11 cellular contexts compared by ENCODE assay signal in genomic region chr22:19554834-19555404, GRCh38. TPM values are rescaled to one million over a fixed set of nuclear protein-coding genes. Genes with fewer than 3 reads are reported as not detected.
A peak's percentile ranks its signal among the peaks of the same experiment; 100 is the strongest.
DNase-seq lines count a peak whose midpoint lies in the region; ATAC-seq and TF ChIP-seq lines count a peak whose summit lies in the region.
"Had no signal": no experiment of that assay in that cellular context is flagged by ENCODE, and none has a peak within 500 bp of the region (broad histone marks: within the 10 kb centered on the region; RNA-seq: fewer than 3 reads in every experiment).

No MANE protein-coding gene starts in this region.

- H3K4me1 Mint-ChIP-seq in chondrocyte (ENCODE audit: low read depth), result peaks cover 8% of the 10 kb centered on the region
- H3K4me1 Mint-ChIP-seq: activated naive CD8-positive, alpha-beta T cell treated with anti-CD3 and anti-CD28 coated beads, Interleukin-2, amount 50 U/mL, for 24 hours had no signal

- no peaks in the 10 kb centered on the region for H3K27me3 Mint-ChIP-seq in chondrocyte (ENCODE audit: low read depth)

- H2BK15ac ChIP-seq in mesendoderm (replicated peaks; ENCODE audit: low read depth), result no peak overlapping the region

- H3K23ac ChIP-seq in mesendoderm (ENCODE audit: low read length), result no peak overlapping the region

- no CpG with 5 or more reads among the region's 12 CpGs for WGBS in mesendoderm (ENCODE audit: extremely low coverage, insufficient coverage, low lambda C conversion rate)

- peak; percentile 1 for DNase-seq in DMS 273 treated with DMSO at 0.1 percent for 48 hours (lab: John Stamatoyannopoulos, UW)
- DNase-seq in chondrocyte (ENCODE audit: low spot score), result no peak
- peak; percentile 93 for DNase-seq in mesendoderm
- no peak for DNase-seq in DMS153 treated with DMSO at 0.1 percent for 48 hours (lab: John Stamatoyannopoulos, UW; ENCODE audit: unreplicated experiment)
- DNase-seq in DMS79 (lab: John Stamatoyannopoulos, UW), result no peak
- no peak for DNase-seq in NCI-H1436 (lab: John Stamatoyannopoulos, UW)
- DNase-seq: activated naive CD8-positive, alpha-beta T cell treated with anti-CD3 and anti-CD28 coated beads, Interleukin-2, amount 50 U/mL, for 24 hours; retina had no signal

- H3K27ac ChIP-seq in mesendoderm (ENCODE audit: low read depth, low read length), result no peak overlapping the region

- peaks cover 3% of the 10 kb centered on the region for H3K9me3 Mint-ChIP-seq in chondrocyte (ENCODE audit: low read depth)
- H3K9me3 Mint-ChIP-seq: activated naive CD8-positive, alpha-beta T cell treated with anti-CD3 and anti-CD28 coated beads, Interleukin-2, amount 50 U/mL, for 24 hours had no signal

- 0 out of 2 replicates have a peak, but pooled peaks cover 2% of the 10 kb centered on the region for H3F3A ChIP-seq in Loucy (ENCODE audit: low read depth)

- no peak overlapping the region for H3K4me3 ChIP-seq in Loucy (ENCODE audit: low read length, poor library complexity, severe bottlenecking)
- H3K4me3 ChIP-seq in mesendoderm (ENCODE audit: low read length), result no peak overlapping the region

- no peak overlapping the region for H2AFZ ChIP-seq in Loucy (ENCODE audit: low read length)

- no peak overlapping the region for H4K5ac ChIP-seq in mesendoderm (ENCODE audit: low read length)

- H3K4me1 ChIP-seq in Loucy (ENCODE audit: insufficient read depth, low read length, poor library complexity, severe bottlenecking), result peaks cover 13% of the 10 kb centered on the region
- H3K4me1 ChIP-seq in mesendoderm (ENCODE audit: control insufficient read depth, low read depth, low read length), result no peaks in the 10 kb centered on the region

- no peaks in the 10 kb centered on the region for H3K36me3 ChIP-seq in Loucy (ENCODE audit: insufficient read depth, low read length)
- no peaks in the 10 kb centered on the region for H3K36me3 ChIP-seq in mesendoderm (ENCODE audit: control insufficient read depth, insufficient read depth, low read length)

- no peak for ATAC-seq in GM18511 (IDR thresholded peaks at IDR 0.05; ENCODE audit: unreplicated experiment)
- ATAC-seq: activated naive CD8-positive, alpha-beta T cell treated with anti-CD3 and anti-CD28 coated beads, Interleukin-2, amount 50 U/mL, for 24 hours had no signal

- H3K4me2 ChIP-seq in Loucy (ENCODE audit: low read depth, low read length, poor library complexity, severe bottlenecking) (no peak overlapping the region), mesendoderm (ENCODE audit: low read length) (no peak overlapping the region)

- H2AK5ac ChIP-seq in mesendoderm (ENCODE audit: low read length), result no peak overlapping the region

- no peak overlapping the region for H3K18ac ChIP-seq in mesendoderm (ENCODE audit: low read length)

- H3K9me3 ChIP-seq in Loucy (ENCODE audit: insufficient read depth, low read depth, low read length), result peaks cover 8% of the 10 kb centered on the region; the same call in 1 of the 2 replicates

- H3K56ac ChIP-seq in mesendoderm (ENCODE audit: low read length), result no peak overlapping the region

- H3K27ac Mint-ChIP-seq in chondrocyte (ENCODE audit: unreplicated experiment), result no peak overlapping the region
- H3K27ac Mint-ChIP-seq: activated naive CD8-positive, alpha-beta T cell treated with anti-CD3 and anti-CD28 coated beads, Interleukin-2, amount 50 U/mL, for 24 hours had no signal

- H3K9ac ChIP-seq in Loucy (ENCODE audit: low read depth, low read length, poor library complexity, severe bottlenecking), result no peak overlapping the region
- no peak overlapping the region for H3K9ac ChIP-seq in mesendoderm (ENCODE audit: low read length)

- no peaks in the 10 kb centered on the region for H3K36me3 Mint-ChIP-seq in chondrocyte (ENCODE audit: low read depth)

- H3K79me1 ChIP-seq in mesendoderm (ENCODE audit: low read length), result no peaks in the 10 kb centered on the region

- no peak overlapping the region for H4K8ac ChIP-seq in mesendoderm (ENCODE audit: low read depth, low read length)

- H3K27me3 ChIP-seq in Loucy (ENCODE audit: insufficient read depth, low read length, poor library complexity, severe bottlenecking) (no peaks in the 10 kb centered on the region), mesendoderm (ENCODE audit: insufficient read depth, low read length, poor library complexity) (no peaks in the 10 kb centered on the region)

- H3K9me2 ChIP-seq in Loucy (replicated peaks; ENCODE audit: low read depth, low read length), result no peaks in the 10 kb centered on the region

- no peak overlapping the region for H2BK5ac ChIP-seq in mesendoderm (ENCODE audit: low read length)

- H4K20me1 ChIP-seq in Loucy (ENCODE audit: insufficient read depth, low read length, poor library complexity, severe bottlenecking), result no peaks in the 10 kb centered on the region

- H3K79me2 ChIP-seq in Loucy (ENCODE audit: insufficient read depth, low read length) (no peaks in the 10 kb centered on the region), mesendoderm (ENCODE audit: control insufficient read depth, insufficient read depth, low read length) (no peaks in the 10 kb centered on the region)

- TF ChIP-seq CTCF in Loucy (conservative IDR thresholded peaks at IDR 0.05; ENCODE audit: low read length) (peak; percentile 29), chondrocyte (IDR thresholded peaks at IDR 0.05) (peak; percentile 63)

- no peak overlapping the region for H2BK120ac ChIP-seq in mesendoderm (ENCODE audit: low read depth, low read length)

- H3K4ac ChIP-seq in mesendoderm (ENCODE audit: low read depth, low read length), result no peak overlapping the region

- no peak overlapping the region for H3K4me3 Mint-ChIP-seq in chondrocyte (ENCODE audit: unreplicated experiment)
- H3K4me3 Mint-ChIP-seq: activated naive CD8-positive, alpha-beta T cell treated with anti-CD3 and anti-CD28 coated beads, Interleukin-2, amount 50 U/mL, for 24 hours had no signal

RNA-seq across cellular contexts. Expression of gene CLDN5, which starts 30.7 kb away (rescaled TPM):
- total RNA-seq in chondrocyte, result not detected in 3 replicates
- 0.20 TPM for polyA plus RNA-seq in mesendoderm (2013, experiment 1 of 2)
- 0.24 TPM for polyA plus RNA-seq in mesendoderm (2013, experiment 2 of 2)
- total RNA-seq: NCI-H460 had no signal

Comparison
In these comparisons a context has a peak if more than half of its experiments do, and no peak if none do; other contexts are left out.
1. DNase-seq: peak in DMS 273 treated with DMSO at 0.1 percent for 48 hours (single experiment) and mesendoderm (single experiment); none in chondrocyte (single experiment), DMS153 treated with DMSO at 0.1 percent for 48 hours (single experiment), DMS79 (single experiment) and NCI-H1436 (single experiment).